1 cellular context compared by ENCODE assay signal in the genomic region with DNA sequence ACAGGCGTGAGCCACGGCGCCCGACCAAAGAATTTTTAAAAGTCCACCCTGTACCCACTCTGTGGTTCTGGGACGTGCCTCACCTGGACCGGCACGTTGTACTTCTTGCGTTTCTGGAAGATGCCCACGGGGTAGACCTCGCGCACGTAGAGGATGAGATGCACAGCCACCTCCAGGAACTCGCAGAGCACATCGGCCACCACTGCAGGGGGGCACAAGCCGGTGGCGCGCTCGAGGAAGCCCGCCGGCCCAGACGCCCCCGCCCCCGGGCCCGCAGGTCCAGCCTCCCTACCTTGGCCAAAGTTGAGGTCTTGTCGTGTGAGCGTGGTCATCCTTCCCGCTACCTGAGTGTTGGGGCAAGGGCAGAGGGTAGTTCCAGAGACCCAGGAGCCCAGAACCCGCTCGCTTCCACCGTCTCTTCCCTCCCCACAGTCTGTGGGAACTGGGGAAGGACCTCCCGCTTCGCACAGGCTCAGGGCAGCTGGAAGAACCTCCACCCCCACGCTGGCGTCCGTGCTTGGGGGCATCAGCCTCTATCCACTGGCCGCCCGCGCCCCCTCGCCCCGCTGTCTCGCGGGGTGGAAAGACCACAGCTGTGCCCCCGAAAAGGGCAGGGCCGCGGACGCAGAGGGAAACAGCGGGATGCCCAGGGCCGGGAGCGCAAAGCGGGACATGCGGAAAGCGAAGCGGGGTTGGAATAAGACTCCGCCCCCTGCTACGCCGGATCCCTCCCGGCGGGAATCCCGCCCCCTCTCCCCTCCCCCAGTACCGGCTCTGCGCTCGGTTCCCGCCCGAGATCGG.
TF ChIP-seq lines count a peak whose summit lies in the region.

No MANE protein-coding gene starts in this region.

TF ChIP-seq in K562, 482 proteins besides CTCF, POLR2A, EP300 and RAD21 (continued from another document):
- TF ChIP-seq, protein P1, sequence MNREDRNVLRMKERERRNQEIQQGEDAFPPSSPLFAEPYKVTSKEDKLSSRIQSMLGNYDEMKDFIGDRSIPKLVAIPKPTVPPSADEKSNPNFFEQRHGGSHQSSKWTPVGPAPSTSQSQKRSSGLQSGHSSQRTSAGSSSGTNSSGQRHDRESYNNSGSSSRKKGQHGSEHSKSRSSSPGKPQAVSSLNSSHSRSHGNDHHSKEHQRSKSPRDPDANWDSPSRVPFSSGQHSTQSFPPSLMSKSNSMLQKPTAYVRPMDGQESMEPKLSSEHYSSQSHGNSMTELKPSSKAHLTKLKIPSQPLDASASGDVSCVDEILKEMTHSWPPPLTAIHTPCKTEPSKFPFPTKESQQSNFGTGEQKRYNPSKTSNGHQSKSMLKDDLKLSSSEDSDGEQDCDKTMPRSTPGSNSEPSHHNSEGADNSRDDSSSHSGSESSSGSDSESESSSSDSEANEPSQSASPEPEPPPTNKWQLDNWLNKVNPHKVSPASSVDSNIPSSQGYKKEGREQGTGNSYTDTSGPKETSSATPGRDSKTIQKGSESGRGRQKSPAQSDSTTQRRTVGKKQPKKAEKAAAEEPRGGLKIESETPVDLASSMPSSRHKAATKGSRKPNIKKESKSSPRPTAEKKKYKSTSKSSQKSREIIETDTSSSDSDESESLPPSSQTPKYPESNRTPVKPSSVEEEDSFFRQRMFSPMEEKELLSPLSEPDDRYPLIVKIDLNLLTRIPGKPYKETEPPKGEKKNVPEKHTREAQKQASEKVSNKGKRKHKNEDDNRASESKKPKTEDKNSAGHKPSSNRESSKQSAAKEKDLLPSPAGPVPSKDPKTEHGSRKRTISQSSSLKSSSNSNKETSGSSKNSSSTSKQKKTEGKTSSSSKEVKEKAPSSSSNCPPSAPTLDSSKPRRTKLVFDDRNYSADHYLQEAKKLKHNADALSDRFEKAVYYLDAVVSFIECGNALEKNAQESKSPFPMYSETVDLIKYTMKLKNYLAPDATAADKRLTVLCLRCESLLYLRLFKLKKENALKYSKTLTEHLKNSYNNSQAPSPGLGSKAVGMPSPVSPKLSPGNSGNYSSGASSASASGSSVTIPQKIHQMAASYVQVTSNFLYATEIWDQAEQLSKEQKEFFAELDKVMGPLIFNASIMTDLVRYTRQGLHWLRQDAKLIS (CRISPR knock-in tag; IDR thresholded peaks at IDR 0.05): 0 out of 2 replicates have a peak, but pooled peaks have one; percentile 17
- TF ChIP-seq ATF6 (CRISPR knock-in tag; IDR thresholded peaks at IDR 0.05) (peak; percentile 41), CBFB (CRISPR knock-in tag; IDR thresholded peaks at IDR 0.05) (0 out of 2 replicates have a peak, but pooled peaks have one; percentile 23), OTX1 (CRISPR knock-in tag; IDR thresholded peaks at IDR 0.05) (0 out of 2 replicates have a peak, but pooled peaks have one; percentile 28), ERF (CRISPR knock-in tag; IDR thresholded peaks at IDR 0.05) (peak; percentile 50; the same call in 1 of the 2 replicates), PHB (CRISPR knock-in tag; IDR thresholded peaks at IDR 0.05) (peak; percentile 67), ZNF57 (CRISPR knock-in tag; IDR thresholded peaks at IDR 0.05) (peak; percentile 70; the same call in 1 of the 2 replicates), HDAC1 (IDR thresholded peaks at IDR 0.05) (peak in 1 of 2 experiments; percentile 74; a peak in 2 of 4 replicates), KHSRP (IDR thresholded peaks at IDR 0.05) (no peak), ARID2 (IDR thresholded peaks at IDR 0.05) (0 out of 2 replicates have a peak, but pooled peaks have one; percentile 30), ZNF184 (CRISPR knock-in tag; IDR thresholded peaks at IDR 0.05) (no peak), EHMT2 (IDR thresholded peaks at IDR 0.05) (no peak), HNRNPL (IDR thresholded peaks at IDR 0.05; ENCODE audit: low read depth, low read length) (peak; percentile 92), ZNF224 (CRISPR knock-in tag; IDR thresholded peaks at IDR 0.05) (no peak), ZZZ3 (IDR thresholded peaks at IDR 0.05) (no peak), ZC3H8 (IDR thresholded peaks at IDR 0.05) (0 out of 2 replicates have a peak, but pooled peaks have one; percentile 19), RBM14 (IDR thresholded peaks at IDR 0.05; ENCODE audit: borderline replicate concordance, insufficient read depth, low read depth, low read length) (0 out of 2 replicates have a peak, but pooled peaks have one; percentile 25)
- TF ChIP-seq, protein P2, sequence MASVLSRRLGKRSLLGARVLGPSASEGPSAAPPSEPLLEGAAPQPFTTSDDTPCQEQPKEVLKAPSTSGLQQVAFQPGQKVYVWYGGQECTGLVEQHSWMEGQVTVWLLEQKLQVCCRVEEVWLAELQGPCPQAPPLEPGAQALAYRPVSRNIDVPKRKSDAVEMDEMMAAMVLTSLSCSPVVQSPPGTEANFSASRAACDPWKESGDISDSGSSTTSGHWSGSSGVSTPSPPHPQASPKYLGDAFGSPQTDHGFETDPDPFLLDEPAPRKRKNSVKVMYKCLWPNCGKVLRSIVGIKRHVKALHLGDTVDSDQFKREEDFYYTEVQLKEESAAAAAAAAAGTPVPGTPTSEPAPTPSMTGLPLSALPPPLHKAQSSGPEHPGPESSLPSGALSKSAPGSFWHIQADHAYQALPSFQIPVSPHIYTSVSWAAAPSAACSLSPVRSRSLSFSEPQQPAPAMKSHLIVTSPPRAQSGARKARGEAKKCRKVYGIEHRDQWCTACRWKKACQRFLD (CRISPR knock-in tag; IDR thresholded peaks at IDR 0.05): peak; percentile 15; the same call in 1 of the 2 replicates
- TF ChIP-seq, protein P3, sequence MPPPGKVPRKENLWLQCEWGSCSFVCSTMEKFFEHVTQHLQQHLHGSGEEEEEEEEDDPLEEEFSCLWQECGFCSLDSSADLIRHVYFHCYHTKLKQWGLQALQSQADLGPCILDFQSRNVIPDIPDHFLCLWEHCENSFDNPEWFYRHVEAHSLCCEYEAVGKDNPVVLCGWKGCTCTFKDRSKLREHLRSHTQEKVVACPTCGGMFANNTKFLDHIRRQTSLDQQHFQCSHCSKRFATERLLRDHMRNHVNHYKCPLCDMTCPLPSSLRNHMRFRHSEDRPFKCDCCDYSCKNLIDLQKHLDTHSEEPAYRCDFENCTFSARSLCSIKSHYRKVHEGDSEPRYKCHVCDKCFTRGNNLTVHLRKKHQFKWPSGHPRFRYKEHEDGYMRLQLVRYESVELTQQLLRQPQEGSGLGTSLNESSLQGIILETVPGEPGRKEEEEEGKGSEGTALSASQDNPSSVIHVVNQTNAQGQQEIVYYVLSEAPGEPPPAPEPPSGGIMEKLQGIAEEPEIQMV (tag; conservative IDR thresholded peaks at IDR 0.05; ENCODE audit: low read depth): peak; percentile 98
